20 cellular contexts compared by ENCODE assay signal in genomic region chr9:115985657-115986056, GRCh38.
DNase-seq lines count a peak whose midpoint lies in the region; ATAC-seq and TF ChIP-seq lines count a peak whose summit lies in the region.
"Had no signal": no experiment of that assay in that cellular context is flagged by ENCODE, and none has a peak within 500 bp of the region (broad histone marks: within the 10 kb centered on the region; RNA-seq: fewer than 3 reads in every experiment).

No MANE protein-coding gene starts in this region.

- no peaks in the 10 kb centered on the region for H3K36me3 Mint-ChIP-seq in osteocyte (ENCODE audit: unreplicated experiment)

- H3K9me3 ChIP-seq in osteoblast (ENCODE audit: low read depth, low read length): no peaks in the 10 kb centered on the region

- H3K79me2 ChIP-seq in osteoblast (ENCODE audit: insufficient read depth, low read length): no peaks in the 10 kb centered on the region

- TF ChIP-seq CTCF in osteocyte (IDR thresholded peaks at IDR 0.05) (no peak), osteoblast (IDR thresholded peaks at IDR 0.05; ENCODE audit: extremely low read depth, low read depth, low read length) (no peak)

- H2AFZ ChIP-seq in osteoblast (ENCODE audit: low read length): no peak overlapping the region
- H2AFZ ChIP-seq: GM23338 had no signal

- H3K27me3 Mint-ChIP-seq in osteocyte (ENCODE audit: unreplicated experiment): no peaks in the 10 kb centered on the region
- H3K27me3 Mint-ChIP-seq: CD4-positive, alpha-beta T cell had no signal

- no peaks in the 10 kb centered on the region for H3K27me3 ChIP-seq in osteoblast (ENCODE audit: insufficient read depth, low read length)

- no peaks in the 10 kb centered on the region for H3K36me3 ChIP-seq in osteoblast (ENCODE audit: insufficient read depth, low read length)

- peak overlapping the region; percentile 45 for H3K27ac Mint-ChIP-seq in osteocyte (ENCODE audit: unreplicated experiment)
- H3K27ac Mint-ChIP-seq: CD4-positive, alpha-beta T cell; GM23338 had no signal

- DNase-seq in EH (ENCODE audit: low read depth) (peak; percentile 49), amniotic epithelial cell (ENCODE audit: low read depth) (peak; percentile 33), fibroblast of peridontal ligament (ENCODE audit: extremely low read depth) (peak; percentile 82), osteocyte (ENCODE audit: extremely low spot score, unreplicated experiment) (no peak), ecto neural progenitor cell (ENCODE audit: low spot score) (no peak), osteoblast (ENCODE audit: insufficient read length, low spot score, missing footprints) (no peak)
- no peak for DNase-seq in activated CD8-positive, alpha-beta memory T cell treated with anti-CD3 and anti-CD28 coated beads, Interleukin-2, amount 50 U/mL, for 4 hours
- DNase-seq: ACHN; AML-193; CD4-positive, alpha-beta T cell; DMS153; DMS79; GF-D8; HCEC 1CT had no signal

- H3K27ac ChIP-seq in osteoblast (ENCODE audit: low read depth, low read length): no peak overlapping the region
- H3K27ac ChIP-seq: C4-2B, HL-60 had no signal

- no peak overlapping the region for H3K4me3 Mint-ChIP-seq in osteocyte (ENCODE audit: unreplicated experiment)
- H3K4me3 Mint-ChIP-seq: CD4-positive, alpha-beta T cell; GM23338 had no signal

- H3K4me3 ChIP-seq in osteoblast (ENCODE audit: insufficient read depth, low read length): no peak overlapping the region
- H3K4me3 ChIP-seq: GM12878, GM23338, K562 had no signal

- ATAC-seq in GM18520 (IDR thresholded peaks at IDR 0.05; ENCODE audit: unreplicated experiment): no peak
- ATAC-seq: GM12878, GM23338, K562 had no signal

- H4K20me1 ChIP-seq in osteoblast (ENCODE audit: insufficient read depth, low read length): no peaks in the 10 kb centered on the region

- peaks cover 16% of the 10 kb centered on the region for H3K4me1 ChIP-seq in osteoblast (ENCODE audit: insufficient read depth, low read length)

- H3K9me3 Mint-ChIP-seq in osteocyte (ENCODE audit: unreplicated experiment): peaks cover 5% of the 10 kb centered on the region
- H3K9me3 Mint-ChIP-seq: CD4-positive, alpha-beta T cell; GM23338 had no signal

- no peak overlapping the region for H3K4me2 ChIP-seq in osteoblast (ENCODE audit: insufficient read depth, low read length)
- H3K4me2 ChIP-seq: GM23338 had no signal

- peaks cover 15% of the 10 kb centered on the region for H3K4me1 Mint-ChIP-seq in osteocyte (ENCODE audit: unreplicated experiment)

Comparison
In these comparisons a context has a peak if more than half of its experiments do, and no peak if none do; other contexts are left out.
1. DNase-seq: peak in EH (single experiment), amniotic epithelial cell (single experiment) and fibroblast of peridontal ligament (single experiment); none in osteocyte (single experiment), ecto neural progenitor cell (single experiment), osteoblast (single experiment) and activated CD8-positive, alpha-beta memory T cell treated with anti-CD3 and anti-CD28 coated beads, Interleukin-2, amount 50 U/mL, for 4 hours (single experiment).